In the genomic region with DNA sequence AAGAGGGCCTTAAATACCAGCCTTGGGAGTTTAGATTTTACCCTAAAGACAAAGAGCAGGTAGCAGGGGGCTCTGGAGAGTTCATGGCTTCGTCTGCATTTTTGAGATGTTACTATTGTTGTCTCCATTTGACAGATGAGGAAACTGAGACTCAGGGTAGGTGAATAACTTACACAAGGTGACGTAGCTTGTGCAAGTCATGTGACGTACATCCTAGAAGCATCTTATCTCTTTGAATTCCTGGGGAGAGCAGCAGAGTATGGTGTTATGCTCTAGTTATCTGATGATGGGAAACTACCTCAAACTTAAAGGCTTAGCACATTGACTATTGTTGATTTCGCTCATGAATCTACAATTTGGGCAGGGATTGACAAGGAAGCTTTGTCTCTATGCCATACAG, we compare ENCODE assay signal across 8 cellular contexts.
"Had no signal": no experiment of that assay in that cellular context is flagged by ENCODE, and none has a peak within 500 bp of the region (broad histone marks: within the 10 kb centered on the region; RNA-seq: fewer than 3 reads in every experiment).

No MANE protein-coding gene starts in this region.

- FAIRE-seq: G401.6, GM12878, GM12891, GM12892, GM18507, GM19239 had no signal

- ATAC-seq: GM12878 had no signal

- H3K4me3 ChIP-seq: GM12878 had no signal

- DNase-seq: GDM1, GF-D8 had no signal
